Comparison of ENCODE assay signal across 8 cellular contexts in the genomic region with DNA sequence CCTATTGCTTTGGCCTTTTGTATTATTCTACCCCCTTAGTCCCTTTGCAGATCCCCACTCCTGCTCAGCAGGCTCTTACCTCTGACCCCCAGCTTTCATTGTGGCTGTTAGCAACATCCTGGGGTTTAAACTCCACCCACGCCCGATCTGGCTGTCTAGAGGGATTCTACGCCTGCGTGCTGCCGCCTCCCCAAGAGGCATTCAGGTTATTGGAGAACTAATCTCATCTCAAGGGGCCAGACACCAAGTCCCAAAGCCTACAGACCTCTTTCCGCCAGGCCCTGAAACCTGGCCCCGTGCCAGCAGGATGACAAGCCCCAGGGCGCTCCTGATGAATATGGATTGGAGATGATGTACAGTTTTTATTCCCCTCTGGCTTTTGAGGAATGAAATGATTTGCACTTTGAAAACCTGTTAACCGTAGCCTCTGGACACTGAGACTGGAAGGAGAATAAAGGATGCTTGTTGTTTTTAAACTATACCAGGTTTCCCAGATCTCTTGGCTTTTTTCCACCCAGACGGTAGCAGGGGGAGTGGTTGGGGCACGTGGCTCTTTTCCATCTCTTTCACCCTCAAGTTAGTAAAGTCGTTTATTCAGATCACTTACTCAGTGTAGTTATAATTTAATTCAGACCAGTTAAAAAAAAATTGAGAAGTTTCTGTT. TPM values are rescaled to one million over a fixed set of nuclear protein-coding genes. Genes with fewer than 3 reads are reported as not detected.
DNase-seq lines count a peak whose midpoint lies in the region; ATAC-seq and TF ChIP-seq lines count a peak whose summit lies in the region.

No MANE protein-coding gene starts in this region.

- peaks cover 86 to 90% of the 10 kb centered on the region in 2 donors for H3K36me3 Mint-ChIP-seq in CD14-positive monocyte

- ATAC-seq in GM19351 (IDR thresholded peaks at IDR 0.05; ENCODE audit: unreplicated experiment), result no peak

- peaks cover 0 to 1% (median 0%) of the 10 kb centered on the region in 7 donors for H3K9me3 Mint-ChIP-seq in CD14-positive monocyte

- intact Hi-C loops in CD14-positive monocyte (cut with micrococcal nuclease) (no loop called here), head of caudate nucleus (cut with DNase I) (no loop called here)

- DNase-seq in CD14-positive monocyte (ENCODE audit: low spot score) (no peak), NCI-H1092 (lab: John Stamatoyannopoulos, UW) (peak; percentile 46), NCI-H82 treated with DMSO at 0.1 percent for 48 hours (lab: John Stamatoyannopoulos, UW; ENCODE audit: unreplicated experiment) (peak; percentile 98), head of caudate nucleus (peak in 39 of 42 donors; percentile 32 to 84 (median 64)), NCI-H774 (lab: John Stamatoyannopoulos, UW) (no peak), NCI-H226 (no peak), iPS-NIHi7 (ENCODE audit: extremely low spot score) (no peak)

- no peak for TF ChIP-seq CTCF in CD14-positive monocyte (IDR thresholded peaks at IDR 0.05)

- no peak overlapping the region for H3K4me3 Mint-ChIP-seq in CD14-positive monocyte

- H3K27ac Mint-ChIP-seq in CD14-positive monocyte, result peak overlapping the region in 6 of 7 donors; percentile 38 to 94 (median 66)

- H3K4me1 Mint-ChIP-seq in CD14-positive monocyte, result peaks cover 23% of the 10 kb centered on the region

- H3K27me3 Mint-ChIP-seq in CD14-positive monocyte (ENCODE audit: low read depth in 3 of 3), result no peaks in the 10 kb centered on the region

RNA-seq across cellular contexts. Expression of a gene that starts 14.5 kb away (rescaled TPM):
- 10 to 100 TPM; 35.6 to 40.7 TPM for polyA plus RNA-seq in CD14-positive monocyte

RNA-seq across cellular contexts. Expression of a gene that starts 51.5 kb away (rescaled TPM):
- polyA plus RNA-seq in CD14-positive monocyte, result 100 to 1,000 TPM in 1 of 2 donors, 10 to 100 TPM in 1; 81.6 to 127 TPM

Comparison
In these comparisons a context has a peak if more than half of its experiments do, and no peak if none do; other contexts are left out.
1. DNase-seq: peak in NCI-H1092 (single experiment), NCI-H82 treated with DMSO at 0.1 percent for 48 hours (single experiment) and head of caudate nucleus (39 of 42); none in CD14-positive monocyte (single experiment), NCI-H774 (single experiment), NCI-H226 (single experiment) and iPS-NIHi7 (single experiment).